ENCODE assay signal across 13 cellular contexts in the genomic region with DNA sequence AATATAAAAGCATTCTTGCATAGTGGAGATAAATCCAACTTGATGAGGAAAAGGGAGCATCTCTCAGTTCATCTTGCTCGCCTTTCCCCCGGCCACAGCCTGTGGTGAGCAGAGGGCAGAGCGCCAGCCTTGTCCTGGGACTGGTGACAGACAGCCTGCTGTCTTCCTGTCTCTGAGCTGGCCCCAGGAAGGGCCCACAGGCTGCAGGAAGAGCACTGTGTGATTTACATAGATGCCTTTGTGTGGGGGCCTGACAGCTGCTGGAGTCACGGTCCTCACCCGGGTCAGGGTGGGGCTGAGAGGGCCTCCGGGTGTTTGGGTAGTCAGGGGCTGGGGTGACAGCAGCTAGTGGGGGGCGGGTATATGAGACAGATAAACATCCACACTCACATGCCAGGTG. TPM values are rescaled to one million over a fixed set of nuclear protein-coding genes. Genes with fewer than 3 reads are reported as not detected.
DNase-seq lines count a peak whose midpoint lies in the region; ATAC-seq and TF ChIP-seq lines count a peak whose summit lies in the region.
"Had no signal": no experiment of that assay in that cellular context is flagged by ENCODE, and none has a peak within 500 bp of the region (broad histone marks: within the 10 kb centered on the region; RNA-seq: fewer than 3 reads in every experiment).

No MANE protein-coding gene starts in this region.

- H3K9me3 ChIP-seq in vagina, result no peaks in the 10 kb centered on the region

- no peak overlapping the region for H3K4me3 ChIP-seq in vagina

- DNase-seq in Right ventricle myocardium superior (peak; percentile 60), Right ventricle myocardium inferior (ENCODE audit: missing footprints) (no peak), SW480 (ENCODE audit: low spot score) (peak; percentile 60), islet precursor cell (peak; percentile 56), vagina (ENCODE audit: extremely low spot score in 2 of 2) (peak; percentile 55 to 79), omental fat pad (ENCODE audit: low spot score) (no peak), HuH-7 (ENCODE audit: low spot score) (no peak)
- DNase-seq: activated T-cell treated with anti-CD3 and anti-CD28 coated beads, Interleukin-2, amount 50 U/mL, for 72 hours; T-helper 17 cell; trophoblast cell had no signal

- H3K4me1 ChIP-seq in vagina, result no peaks in the 10 kb centered on the region

- TF ChIP-seq CTCF in vagina (IDR thresholded peaks at IDR 0.05) (no peak), omental fat pad (IDR thresholded peaks at IDR 0.05) (no peak)

- intact Hi-C loops in Right ventricle myocardium superior (cut with DNase I), result loop anchor here (5.0 kb wide), 1 partner anchor 67 kb away; no protein-coding TSS in a partner anchor
- intact Hi-C loops in Right ventricle myocardium inferior (cut with DNase I), result no loop called here
- intact Hi-C loops in vagina (cut with DNase I), result no loop called here

- no peak for TF ChIP-seq POLR2A in vagina (IDR thresholded peaks at IDR 0.05)

- ATAC-seq in Right ventricle myocardium superior (ENCODE audit: poor library complexity), result no peak
- ATAC-seq in Right ventricle myocardium inferior, result no peak
- no peak for ATAC-seq in omental fat pad (ENCODE audit: low FRiP score)
- ATAC-seq in HG02798 (IDR thresholded peaks at IDR 0.05; ENCODE audit: poor library complexity, unreplicated experiment), result no peak
- ATAC-seq: activated T-cell treated with anti-CD3 and anti-CD28 coated beads, Interleukin-2, amount 50 U/mL, for 72 hours; T-helper 17 cell had no signal

- no peaks in the 10 kb centered on the region for H3K36me3 ChIP-seq in vagina

- no peaks in the 10 kb centered on the region for H3K27me3 ChIP-seq in vagina

- H3K27ac ChIP-seq in vagina, result no peak overlapping the region

RNA-seq across cellular contexts. Expression of a gene that starts 29.4 kb away (rescaled TPM):
- total RNA-seq in Right ventricle myocardium superior (not detected), Right ventricle myocardium inferior (not detected), vagina (26.5 TPM), omental fat pad (under 1 TPM in 1 of 4 donors, not detected in 3; 0.09 TPM)
- total RNA-seq: activated T-cell treated with anti-CD3 and anti-CD28 coated beads, Interleukin-2, amount 50 U/mL, for 72 hours; NCI-H460; progenitor cell of endocrine pancreas; T-helper 17 cell had no signal

RNA-seq across cellular contexts. Expression of a gene that starts 44.2 kb away (rescaled TPM):
- total RNA-seq in Right ventricle myocardium superior, result not detected
- total RNA-seq in Right ventricle myocardium inferior, result 0.05 TPM
- total RNA-seq in vagina, result 8.8 TPM
- total RNA-seq in omental fat pad, result under 1 TPM in 1 of 4 donors, not detected in 3; 0.12 TPM
- total RNA-seq: activated T-cell treated with anti-CD3 and anti-CD28 coated beads, Interleukin-2, amount 50 U/mL, for 72 hours; NCI-H460; progenitor cell of endocrine pancreas; T-helper 17 cell had no signal

Comparison
In these comparisons a context has a peak if more than half of its experiments do, and no peak if none do; other contexts are left out.
1. DNase-seq: peak in Right ventricle myocardium superior (single experiment), SW480 (single experiment), islet precursor cell (single experiment) and vagina (2 of 2); none in Right ventricle myocardium inferior (single experiment), omental fat pad (single experiment) and HuH-7 (single experiment).
2. RNA of a gene that starts 29.4 kb away (total RNA-seq): 26.5 TPM in vagina (single experiment); not detected in Right ventricle myocardium superior (single experiment), not detected in Right ventricle myocardium inferior (single experiment) and 0.09 TPM in omental fat pad; every median in the first group is over 10 times any median in the second.